ENCODE assay signal across 9 cellular contexts in genomic region chr16:70687671-70688265, GRCh38. TPM values are rescaled to one million over a fixed set of nuclear protein-coding genes. Genes with fewer than 3 reads are reported as not detected.
A peak's percentile ranks its signal among the peaks of the same experiment; 100 is the strongest.
DNase-seq lines count a peak whose midpoint lies in the region; ATAC-seq and TF ChIP-seq lines count a peak whose summit lies in the region.
"Had no signal": no experiment of that assay in that cellular context is flagged by ENCODE, and none has a peak within 500 bp of the region (broad histone marks: within the 10 kb centered on the region; RNA-seq: fewer than 3 reads in every experiment).

No MANE protein-coding gene starts in this region.

- no peak for ATAC-seq in Panc1
- ATAC-seq in activated naive CD4-positive, alpha-beta T cell treated with anti-CD3 and anti-CD28 coated beads, Interleukin-2, amount 50 U/mL, for 72 hours, result no peak

- H3K27ac ChIP-seq in Panc1 (ENCODE audit: low read length), result peak overlapping the region; percentile 34; the same call in 1 of the 2 replicates
- peak overlapping the region; percentile 81 to 99 (median 94) for H3K27ac ChIP-seq in dorsolateral prefrontal cortex
- H3K27ac ChIP-seq in mesodermal cell (ENCODE audit: low read depth, low read length, severe bottlenecking), result peak overlapping the region; percentile 73
- H3K27ac ChIP-seq in temporal lobe (ENCODE audit: low read depth, low read length), result peak overlapping the region; percentile 94

- H3K4me1 ChIP-seq in Panc1 (ENCODE audit: control insufficient read depth, insufficient read depth, low read length) (peaks cover 40% of the 10 kb centered on the region), mesodermal cell (ENCODE audit: control insufficient read depth, insufficient read depth, low read length, poor library complexity, severe bottlenecking) (peaks cover 52% of the 10 kb centered on the region)

- no peak for TF ChIP-seq CTCF in Panc1 (IDR thresholded peaks at IDR 0.05)
- TF ChIP-seq CTCF in dorsolateral prefrontal cortex (IDR thresholded peaks at IDR 0.05 in 54 of 56, conservative IDR thresholded peaks at IDR 0.05 in 2 of 56; ENCODE audit: low read depth in 1 of 56, partially characterized antibody in 56 of 56), result no peak

- H3K36me3 ChIP-seq in Panc1 (ENCODE audit: control insufficient read depth, insufficient read depth, low read length) (peaks cover 4% of the 10 kb centered on the region; the same call in 1 of the 2 replicates), mesodermal cell (ENCODE audit: control insufficient read depth, insufficient read depth, low read length) (peaks cover 7% of the 10 kb centered on the region)

- intact Hi-C loops in Panc1 (cut with micrococcal nuclease; ENCODE audit: unreplicated experiment) (no loop called here), dorsolateral prefrontal cortex (cut with DNase I) (loop anchor here in 1 of 2 donors (2.0 kb wide), 1 partner anchor 37 kb away; no protein-coding TSS in a partner anchor)

- POLR2A ChIA-PET in Panc1 (lab: Charles Lee), result interaction anchor here (0.6 kb wide), 3 partner anchors 83 to 602 kb away, joined by 3 to 4 read pairs (median 3); partner anchors contain the start of gene CMTR2

- no peak overlapping the region for H3K4me3 ChIP-seq in Panc1 (ENCODE audit: low read depth in 2 of 2, low read length in 2 of 2)
- H3K4me3 ChIP-seq in dorsolateral prefrontal cortex, result peak overlapping the region in 14 of 59 donors; percentile 1 to 85 (median 10)
- no peak overlapping the region for H3K4me3 ChIP-seq in mesodermal cell (ENCODE audit: extremely low read depth, insufficient read depth, low read length, poor library complexity, severe bottlenecking)

- no peaks in the 10 kb centered on the region for H3K27me3 ChIP-seq in Panc1 (ENCODE audit: control insufficient read depth, insufficient read depth, low read length)
- H3K27me3 ChIP-seq in dorsolateral prefrontal cortex, result no peaks in the 10 kb centered on the region

- no peaks in the 10 kb centered on the region for H3K9me3 ChIP-seq in Panc1 (ENCODE audit: control insufficient read depth, insufficient read depth, low read depth, low read length)
- H3K9me3 ChIP-seq in mesodermal cell (ENCODE audit: control insufficient read depth, low read length), result no peaks in the 10 kb centered on the region

- no peaks in the 10 kb centered on the region for H3K36me3 Mint-ChIP-seq in activated naive CD4-positive, alpha-beta T cell treated with anti-CD3 and anti-CD28 coated beads, Interleukin-2, amount 50 U/mL, for 72 hours

- no peak overlapping the region for H3K27ac Mint-ChIP-seq in activated naive CD4-positive, alpha-beta T cell treated with anti-CD3 and anti-CD28 coated beads, Interleukin-2, amount 50 U/mL, for 72 hours

- DNase-seq in Panc1 (ENCODE audit: low read depth, low spot score) (no peak), dorsolateral prefrontal cortex (no peak), putamen (ENCODE audit: low spot score) (no peak), D341Med (ENCODE audit: low spot score) (no peak), T-helper 1 cell (no peak)
- no peak for DNase-seq in activated naive CD4-positive, alpha-beta T cell treated with anti-CD3 and anti-CD28 coated beads, Interleukin-2, amount 50 U/mL, for 72 hours (ENCODE audit: low spot score in 2 of 2)
- DNase-seq: activated CD4-positive, alpha-beta T cell treated with anti-CD3 and anti-CD28 coated beads, Interleukin-2, amount 50 U/mL, for 4 hours had no signal

- no peaks in the 10 kb centered on the region for H3K9me3 Mint-ChIP-seq in activated naive CD4-positive, alpha-beta T cell treated with anti-CD3 and anti-CD28 coated beads, Interleukin-2, amount 50 U/mL, for 72 hours

- in situ Hi-C loops in Panc1 (cut with HindIII; ENCODE audit: low pct_unique_long_range_greater_than_20kb, low sequenced_read_pairs), result no loop called here

- CTCF ChIA-PET in Panc1 (lab: Charles Lee), result interaction anchor here (0.5 kb wide), 1 partner anchor 85 kb away, joined by 3 read pairs; no protein-coding TSS in a partner anchor

- WGBS in mesodermal cell (ENCODE audit: insufficient coverage in 2 of 2), 2 experiments, result 88 to 94% methylated on average over 14 to 18 of the region's 18 CpGs

- no TSS peak for BruUV-seq in Panc1 (replicated peaks; lab: Mats Ljungman, UMichigan)

RNA-seq across cellular contexts. Expression of gene MTSS2, which starts 1.9 kb away (rescaled TPM):
- 55.7 TPM for total RNA-seq in Panc1 (2021; ENCODE audit: unreplicated experiment)
- 61.5 TPM for polyA plus RNA-seq in Panc1 (2012; ENCODE audit: insufficient read length)
- 100 to 1,000 TPM; 135 to 968 (median 301) TPM for total RNA-seq in dorsolateral prefrontal cortex
- 57.6 TPM for polyA plus RNA-seq in mesodermal cell (2013, experiment 1 of 2)
- polyA plus RNA-seq in mesodermal cell (2013, experiment 2 of 2), result 44.7 TPM
- 45.5 TPM for total RNA-seq in temporal lobe
- total RNA-seq in activated naive CD4-positive, alpha-beta T cell treated with anti-CD3 and anti-CD28 coated beads, Interleukin-2, amount 50 U/mL, for 72 hours, result 1 to 10 TPM in 1 of 2 donors, under 1 TPM in 1; 0.82 to 1.8 TPM

RNA-seq across cellular contexts. Expression of gene IL34, which starts 41.4 kb away (rescaled TPM):
- 5.8 TPM for total RNA-seq in Panc1 (2021; ENCODE audit: unreplicated experiment)
- polyA plus RNA-seq in Panc1 (2012; ENCODE audit: insufficient read length), result 7.1 TPM
- 10 to 100 TPM in 117 of 120 experiments, 1 to 10 TPM in 3; 5.0 to 52.7 (median 20.4) TPM for total RNA-seq in dorsolateral prefrontal cortex
- polyA plus RNA-seq in mesodermal cell (2013, experiment 1 of 2), result not detected
- polyA plus RNA-seq in mesodermal cell (2013, experiment 2 of 2), result not detected
- total RNA-seq in temporal lobe, result 1.5 TPM
- total RNA-seq in activated naive CD4-positive, alpha-beta T cell treated with anti-CD3 and anti-CD28 coated beads, Interleukin-2, amount 50 U/mL, for 72 hours, result not detected

Comparison
In these comparisons a context has a peak if more than half of its experiments do, and no peak if none do; other contexts are left out.
1. H3K27ac ChIP-seq: peak in every context shown above with its lines; median percentile 94 in dorsolateral prefrontal cortex; 94 in temporal lobe; 73 in mesodermal cell; 34 in Panc1.
2. RNA of gene MTSS2, which starts 1.9 kb away (total RNA-seq): 135 to 968 TPM in dorsolateral prefrontal cortex, 55.7 TPM in Panc1 (single experiment) and 45.5 TPM in temporal lobe (single experiment); 0.82 to 1.8 TPM in activated naive CD4-positive, alpha-beta T cell treated with anti-CD3 and anti-CD28 coated beads, Interleukin-2, amount 50 U/mL, for 72 hours; every median in the first group is over 10 times any median in the second.